12 cellular contexts compared by ENCODE assay signal in the genomic region with DNA sequence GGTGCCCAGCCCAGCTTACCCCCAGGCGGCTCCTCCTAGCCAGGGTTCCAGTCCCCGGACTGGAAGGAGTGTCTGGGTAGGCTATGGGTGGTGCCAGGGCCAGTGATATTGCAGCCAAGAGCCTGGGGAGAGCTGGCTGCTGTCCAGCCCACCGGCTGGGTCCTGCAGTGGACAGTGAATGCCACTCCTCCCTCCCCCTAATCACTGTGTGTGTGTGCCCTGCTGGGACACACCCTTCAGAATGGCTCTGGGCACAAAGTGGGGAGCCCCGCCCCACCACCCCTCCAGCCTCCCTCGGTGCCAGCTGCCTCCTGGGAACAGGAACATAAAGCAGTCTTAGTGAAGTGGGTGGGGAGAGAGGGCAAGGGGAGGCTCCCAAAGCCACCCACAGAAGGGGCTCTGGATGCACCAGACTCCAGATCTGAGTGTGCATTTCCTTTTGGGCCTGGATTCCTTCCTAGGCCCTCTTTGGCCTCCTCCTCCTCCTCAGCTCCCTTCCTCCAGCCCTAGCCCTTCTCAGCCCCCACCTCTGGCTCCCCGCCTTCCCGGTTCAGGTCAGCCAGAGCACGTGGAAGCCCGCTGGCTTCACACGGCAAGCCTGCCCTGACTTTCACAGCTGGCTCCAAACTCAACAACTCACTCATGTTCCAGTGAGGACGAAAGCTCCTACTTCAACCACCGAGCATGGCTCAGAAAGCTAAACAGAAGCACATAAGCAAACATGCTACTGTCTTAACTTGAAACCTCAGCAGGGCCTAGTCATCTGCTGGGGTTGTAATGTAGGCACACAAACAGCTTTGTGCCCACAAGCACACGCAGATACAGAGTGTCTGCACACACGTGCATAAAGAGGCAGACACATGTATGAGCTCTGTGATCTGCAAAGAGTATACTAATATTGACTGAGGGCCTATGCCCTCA.
A peak's percentile ranks its signal among the peaks of the same experiment; 100 is the strongest.
DNase-seq lines count a peak whose midpoint lies in the region; ATAC-seq, FAIRE-seq and TF ChIP-seq lines count a peak whose summit lies in the region.
"Had no signal": no experiment of that assay in that cellular context is flagged by ENCODE, and none has a peak within 500 bp of the region (broad histone marks: within the 10 kb centered on the region; RNA-seq: fewer than 3 reads in every experiment).

No MANE protein-coding gene starts in this region.

- TF ChIP-seq POLR2A in H54 (IDR thresholded peaks at IDR 0.05; ENCODE audit: low read depth, low read length): no peak
- TF ChIP-seq POLR2A in sigmoid colon (IDR thresholded peaks at IDR 0.05): no peak

- H3K27me3 ChIP-seq in sigmoid colon (peaks cover 9 to 34% (median 29%) of the 10 kb centered on the region in 3 donors), endodermal cell (ENCODE audit: control insufficient read depth, insufficient read depth, low read length, poor library complexity, severe bottlenecking) (peaks cover 56% of the 10 kb centered on the region)

- 11 to 61% methylated on average over 14 of the region's 14 CpGs for WGBS in sigmoid colon, 2 donors
- WGBS in endodermal cell (ENCODE audit: insufficient coverage in 1 of 2, insufficient read length in 1 of 2), 2 experiments: 88 to 91% methylated on average over 8 to 14 of the region's 14 CpGs

- no peak overlapping the region for H3K4me3 Mint-ChIP-seq in endodermal cell
- H3K4me3 Mint-ChIP-seq: HFFc6, WTC11 had no signal

- TF ChIP-seq EP300 in sigmoid colon (IDR thresholded peaks at IDR 0.05): no peak

- H3K27ac Mint-ChIP-seq in endodermal cell: no peak overlapping the region
- H3K27ac Mint-ChIP-seq: HFFc6, WTC11 had no signal

- peak; percentile 67 to 76 for ATAC-seq in left cardiac atrium

- intact Hi-C loops in left cardiac atrium (cut with DNase I) (no loop called here), sigmoid colon (cut with DNase I) (no loop called here)

- POLR2A ChIA-PET in HEK293T (lab: Yijun Ruan, JAX): no interaction called here

- H3K4me1 ChIP-seq in sigmoid colon: peaks cover 0 to 21% (median 20%) of the 10 kb centered on the region in 4 donors
- H3K4me1 ChIP-seq in endodermal cell (ENCODE audit: control insufficient read depth, insufficient read depth, low read length): no peaks in the 10 kb centered on the region

- DNase-seq in H54 (ENCODE audit: insufficient read length, low spot score) (peak; percentile 83), NCI-H69 (lab: John Stamatoyannopoulos, UW) (peak; percentile 100), left cardiac atrium (peak; percentile 53), sigmoid colon (peak; percentile 33), HEK293T (ENCODE audit: extremely low spot score) (no peak), OCI-M1 (lab: John Stamatoyannopoulos, UW) (no peak), midbrain (lab: John Stamatoyannopoulos, UW) (no peak), endodermal cell (no peak)
- DNase-seq: activated naive CD4-positive, alpha-beta T cell; HFFc6; NK-92 treated with Interleukin-12 subunit alpha and Interleukin-12 subunit beta, amount 100 ng/mL, for 24 hours had no signal

- no peak for TF ChIP-seq CTCF in sigmoid colon (IDR thresholded peaks at IDR 0.05)
- TF ChIP-seq CTCF in endodermal cell (conservative IDR thresholded peaks at IDR 0.05): no peak

- peak overlapping the region in 1 of 4 donors; percentile 27 for H3K27ac ChIP-seq in sigmoid colon
- H3K27ac ChIP-seq in endodermal cell (ENCODE audit: low read depth, low read length): no peak overlapping the region

- no peaks in the 10 kb centered on the region for H3K9me3 ChIP-seq in sigmoid colon
- H3K9me3 ChIP-seq in endodermal cell (ENCODE audit: control insufficient read depth, low read length): no peaks in the 10 kb centered on the region

- FAIRE-seq in H54 (lab: Jason Lieb, UNC): peak; percentile 68

- H3K36me3 ChIP-seq in sigmoid colon (no peaks in the 10 kb centered on the region), endodermal cell (ENCODE audit: control insufficient read depth, insufficient read depth, low read length) (no peaks in the 10 kb centered on the region)

- H3K27me3 Mint-ChIP-seq in endodermal cell (ENCODE audit: insufficient read depth): peaks cover 50% of the 10 kb centered on the region

- H3K9me3 Mint-ChIP-seq in endodermal cell: no peaks in the 10 kb centered on the region
- H3K9me3 Mint-ChIP-seq: HFFc6, WTC11 had no signal

- no peaks in the 10 kb centered on the region for H3K36me3 Mint-ChIP-seq in endodermal cell (ENCODE audit: low read depth)
- H3K36me3 Mint-ChIP-seq: WTC11 had no signal

- CTCF ChIA-PET in HEK293T (lab: Yijun Ruan, JAX): no interaction called here

- no peak overlapping the region for H3K9ac ChIP-seq in endodermal cell (ENCODE audit: extremely low read depth, low read length, poor library complexity, severe bottlenecking)

- no peak overlapping the region for H3K4me3 ChIP-seq in sigmoid colon
- no peak overlapping the region for H3K4me3 ChIP-seq in endodermal cell (ENCODE audit: low read length)

- H3K4me1 Mint-ChIP-seq in endodermal cell: peaks cover 13% of the 10 kb centered on the region

TF ChIP-seq in HEK293T, 16 proteins besides CTCF, POLR2A, EP300 and RAD21:
- no peak for TF ChIP-seq FOXM1 (IDR thresholded peaks at IDR 0.05; ENCODE audit: borderline replicate concordance)
- TF ChIP-seq ELF4 (IDR thresholded peaks at IDR 0.05): no peak
- TF ChIP-seq SUZ12 (IDR thresholded peaks at IDR 0.05): no peak
- TF ChIP-seq FOXK2 (IDR thresholded peaks at IDR 0.05): no peak
- TF ChIP-seq L3MBTL2 (conservative IDR thresholded peaks at IDR 0.05): no peak
TF ChIP-seq in HEK293T: peak in this region for 0.

Comparison
In these comparisons a context has a peak if more than half of its experiments do, and no peak if none do; other contexts are left out.
1. DNase-seq: peak in H54 (single experiment), NCI-H69 (single experiment), left cardiac atrium (single experiment) and sigmoid colon (single experiment); none in HEK293T (single experiment), OCI-M1 (single experiment), midbrain (single experiment) and endodermal cell (single experiment).